2 cellular contexts compared by ENCODE assay signal in the genomic region with DNA sequence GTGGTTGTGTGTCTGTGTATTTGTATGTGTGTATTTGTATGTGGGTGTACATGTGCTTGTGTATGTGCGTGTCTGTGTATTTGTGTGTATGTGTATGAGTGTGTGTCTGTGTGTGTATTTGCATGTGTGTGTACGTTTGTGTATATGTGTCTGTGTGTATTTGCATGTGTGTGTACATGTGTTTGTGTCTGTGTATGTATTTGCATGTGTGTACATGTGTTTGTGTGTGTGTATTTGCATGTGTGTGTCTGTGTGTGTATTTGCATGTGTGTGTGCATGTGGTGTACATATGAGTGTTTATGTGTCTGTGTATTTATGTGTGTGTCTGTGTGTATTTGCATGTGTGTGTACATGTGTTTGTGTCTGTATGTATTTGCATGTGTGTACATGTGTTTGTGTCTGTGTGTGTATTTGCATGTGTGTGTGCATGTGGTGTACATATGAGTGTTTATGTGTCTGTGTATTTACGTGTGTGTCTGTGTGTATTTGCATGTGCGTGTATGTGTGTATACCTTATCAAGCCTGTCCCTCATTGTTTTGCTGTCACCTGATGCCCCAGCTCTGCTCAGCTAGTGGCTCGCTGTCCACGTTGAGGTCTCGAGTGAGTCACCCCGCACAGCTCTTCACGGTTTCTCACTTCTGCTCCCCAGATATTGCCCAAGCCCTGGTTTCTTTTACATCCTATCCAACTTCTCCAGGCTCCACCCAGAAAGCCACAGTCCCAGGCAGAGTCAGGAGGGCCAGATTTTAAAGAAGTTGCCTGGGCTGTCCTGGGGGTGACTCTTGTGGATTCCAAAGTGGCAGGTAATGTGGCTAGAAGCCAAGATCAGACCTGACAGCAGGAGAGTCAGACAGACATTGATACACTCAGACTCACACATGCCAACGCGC.
TF ChIP-seq lines count a peak whose summit lies in the region.

No MANE protein-coding gene starts in this region.

TF ChIP-seq in SK-N-SH treated with all-trans-retinoic acid at 6 μM for 48 hours, 23 proteins besides CTCF, POLR2A, EP300 and RAD21 (continued from another document):
- TF ChIP-seq ESRRG (CRISPR knock-in tag; IDR thresholded peaks at IDR 0.05) (no peak), CSDC2 (CRISPR knock-in tag; IDR thresholded peaks at IDR 0.05) (no peak), ZC3H10 (CRISPR knock-in tag; IDR thresholded peaks at IDR 0.05) (no peak), OSR1 (CRISPR knock-in tag; IDR thresholded peaks at IDR 0.05) (no peak), ZNF565 (CRISPR knock-in tag; conservative IDR thresholded peaks at IDR 0.05; ENCODE audit: low read depth) (no peak), ZNF8 (CRISPR knock-in tag; IDR thresholded peaks at IDR 0.05) (no peak), BACH2 (CRISPR knock-in tag; IDR thresholded peaks at IDR 0.05; ENCODE audit: borderline replicate concordance) (no peak), GLIS3 (CRISPR knock-in tag; IDR thresholded peaks at IDR 0.05) (no peak)
- TF ChIP-seq, protein P1, sequence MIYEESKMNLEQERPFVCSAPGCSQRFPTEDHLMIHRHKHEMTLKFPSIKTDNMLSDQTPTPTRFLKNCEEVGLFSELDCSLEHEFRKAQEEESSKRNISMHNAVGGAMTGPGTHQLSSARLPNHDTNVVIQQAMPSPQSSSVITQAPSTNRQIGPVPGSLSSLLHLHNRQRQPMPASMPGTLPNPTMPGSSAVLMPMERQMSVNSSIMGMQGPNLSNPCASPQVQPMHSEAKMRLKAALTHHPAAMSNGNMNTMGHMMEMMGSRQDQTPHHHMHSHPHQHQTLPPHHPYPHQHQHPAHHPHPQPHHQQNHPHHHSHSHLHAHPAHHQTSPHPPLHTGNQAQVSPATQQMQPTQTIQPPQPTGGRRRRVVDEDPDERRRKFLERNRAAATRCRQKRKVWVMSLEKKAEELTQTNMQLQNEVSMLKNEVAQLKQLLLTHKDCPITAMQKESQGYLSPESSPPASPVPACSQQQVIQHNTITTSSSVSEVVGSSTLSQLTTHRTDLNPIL (CRISPR knock-in tag; IDR thresholded peaks at IDR 0.05; ENCODE audit: low read depth): no peak
- TF ChIP-seq, protein P2, sequence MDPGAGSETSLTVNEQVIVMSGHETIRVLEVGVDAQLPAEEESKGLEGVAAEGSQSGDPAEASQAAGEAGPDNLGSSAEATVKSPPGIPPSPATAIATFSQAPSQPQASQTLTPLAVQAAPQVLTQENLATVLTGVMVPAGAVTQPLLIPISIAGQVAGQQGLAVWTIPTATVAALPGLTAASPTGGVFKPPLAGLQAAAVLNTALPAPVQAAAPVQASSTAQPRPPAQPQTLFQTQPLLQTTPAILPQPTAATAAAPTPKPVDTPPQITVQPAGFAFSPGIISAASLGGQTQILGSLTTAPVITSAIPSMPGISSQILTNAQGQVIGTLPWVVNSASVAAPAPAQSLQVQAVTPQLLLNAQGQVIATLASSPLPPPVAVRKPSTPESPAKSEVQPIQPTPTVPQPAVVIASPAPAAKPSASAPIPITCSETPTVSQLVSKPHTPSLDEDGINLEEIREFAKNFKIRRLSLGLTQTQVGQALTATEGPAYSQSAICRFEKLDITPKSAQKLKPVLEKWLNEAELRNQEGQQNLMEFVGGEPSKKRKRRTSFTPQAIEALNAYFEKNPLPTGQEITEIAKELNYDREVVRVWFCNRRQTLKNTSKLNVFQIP (CRISPR knock-in tag; IDR thresholded peaks at IDR 0.05; ENCODE audit: borderline replicate concordance, low read depth): no peak

TF ChIP-seq in SK-N-SH, 30 proteins besides CTCF, POLR2A, EP300 and RAD21 (continued from another document):
- TF ChIP-seq, protein P3, sequence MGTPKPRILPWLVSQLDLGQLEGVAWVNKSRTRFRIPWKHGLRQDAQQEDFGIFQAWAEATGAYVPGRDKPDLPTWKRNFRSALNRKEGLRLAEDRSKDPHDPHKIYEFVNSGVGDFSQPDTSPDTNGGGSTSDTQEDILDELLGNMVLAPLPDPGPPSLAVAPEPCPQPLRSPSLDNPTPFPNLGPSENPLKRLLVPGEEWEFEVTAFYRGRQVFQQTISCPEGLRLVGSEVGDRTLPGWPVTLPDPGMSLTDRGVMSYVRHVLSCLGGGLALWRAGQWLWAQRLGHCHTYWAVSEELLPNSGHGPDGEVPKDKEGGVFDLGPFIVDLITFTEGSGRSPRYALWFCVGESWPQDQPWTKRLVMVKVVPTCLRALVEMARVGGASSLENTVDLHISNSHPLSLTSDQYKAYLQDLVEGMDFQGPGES (IDR thresholded peaks at IDR 0.05; ENCODE audit: low read depth, low read length): no peak
- TF ChIP-seq NFIC (IDR thresholded peaks at IDR 0.05; ENCODE audit: borderline replicate concordance) (no peak), MXI1 (IDR thresholded peaks at IDR 0.05; ENCODE audit: low read depth, low read length) (no peak), TEAD4 (IDR thresholded peaks at IDR 0.05; ENCODE audit: borderline replicate concordance, insufficient read depth) (no peak), MEF2A (IDR thresholded peaks at IDR 0.05; ENCODE audit: borderline replicate concordance, low read depth) (no peak), EZH2phosphoT487 (IDR thresholded peaks at IDR 0.05; ENCODE audit: borderline replicate concordance, low read depth) (no peak)
- TF ChIP-seq, protein P4, sequence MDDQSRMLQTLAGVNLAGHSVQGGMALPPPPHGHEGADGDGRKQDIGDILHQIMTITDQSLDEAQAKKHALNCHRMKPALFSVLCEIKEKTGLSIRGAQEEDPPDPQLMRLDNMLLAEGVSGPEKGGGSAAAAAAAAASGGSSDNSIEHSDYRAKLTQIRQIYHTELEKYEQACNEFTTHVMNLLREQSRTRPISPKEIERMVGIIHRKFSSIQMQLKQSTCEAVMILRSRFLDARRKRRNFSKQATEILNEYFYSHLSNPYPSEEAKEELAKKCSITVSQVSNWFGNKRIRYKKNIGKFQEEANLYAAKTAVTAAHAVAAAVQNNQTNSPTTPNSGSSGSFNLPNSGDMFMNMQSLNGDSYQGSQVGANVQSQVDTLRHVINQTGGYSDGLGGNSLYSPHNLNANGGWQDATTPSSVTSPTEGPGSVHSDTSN (IDR thresholded peaks at IDR 0.05): no peak
- TF ChIP-seq, protein P5, sequence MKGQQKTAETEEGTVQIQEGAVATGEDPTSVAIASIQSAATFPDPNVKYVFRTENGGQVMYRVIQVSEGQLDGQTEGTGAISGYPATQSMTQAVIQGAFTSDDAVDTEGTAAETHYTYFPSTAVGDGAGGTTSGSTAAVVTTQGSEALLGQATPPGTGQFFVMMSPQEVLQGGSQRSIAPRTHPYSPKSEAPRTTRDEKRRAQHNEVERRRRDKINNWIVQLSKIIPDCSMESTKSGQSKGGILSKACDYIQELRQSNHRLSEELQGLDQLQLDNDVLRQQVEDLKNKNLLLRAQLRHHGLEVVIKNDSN (IDR thresholded peaks at IDR 0.05; ENCODE audit: borderline replicate concordance, low read depth): no peak
